Comparison of ENCODE assay signal across 22 cellular contexts in the genomic region with DNA sequence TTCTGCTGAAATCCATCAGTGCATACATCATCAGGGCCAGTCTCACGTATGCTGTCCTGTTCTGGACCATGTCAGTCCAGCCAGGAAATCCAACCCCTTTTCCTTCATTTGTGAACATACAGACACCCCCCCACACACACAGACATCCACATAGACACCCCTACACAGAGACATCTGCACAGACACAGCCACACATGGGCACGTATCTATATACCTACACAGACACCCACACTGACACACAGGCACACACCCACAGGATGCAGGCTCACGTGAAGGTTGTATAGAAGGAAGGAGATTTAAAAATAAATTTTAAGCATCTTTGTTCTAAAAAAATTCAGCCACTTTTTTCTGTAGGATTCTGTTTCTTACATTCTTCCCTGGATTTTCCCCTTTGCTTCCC.
A peak's percentile ranks its signal among the peaks of the same experiment; 100 is the strongest.
DNase-seq lines count a peak whose midpoint lies in the region; FAIRE-seq and TF ChIP-seq lines count a peak whose summit lies in the region.
"Had no signal": no experiment of that assay in that cellular context is flagged by ENCODE, and none has a peak within 500 bp of the region (broad histone marks: within the 10 kb centered on the region; RNA-seq: fewer than 3 reads in every experiment).

No MANE protein-coding gene starts in this region.

- no peaks in the 10 kb centered on the region for H3K79me1 ChIP-seq in H1 (ENCODE audit: low read depth, low read length)

- no peaks in the 10 kb centered on the region for H3K27me3 ChIP-seq in SK-N-SH (ENCODE audit: insufficient read depth)
- H3K27me3 ChIP-seq in H1 (replicated peaks in 1 of 4; ENCODE audit: control insufficient read depth in 3 of 4, extremely low read depth in 1 of 4, insufficient read depth in 3 of 4, low read length in 3 of 4), result no peaks in the 10 kb centered on the region
- no peaks in the 10 kb centered on the region for H3K27me3 ChIP-seq in neural progenitor cell
- H3K27me3 ChIP-seq: BE2C; BLaER1 treated with 17β-estradiol and CSF1 and Interleukin-3, amounts not matched to agents 10 nM and 100 nM had no signal

- H2AFZ ChIP-seq in SK-N-SH (ENCODE audit: low read depth) (no peak overlapping the region), H1 (ENCODE audit: low read length) (no peak overlapping the region), neural progenitor cell (replicated peaks) (no peak overlapping the region)

- no peak overlapping the region for H3K4ac ChIP-seq in H1 (replicated peaks; ENCODE audit: insufficient read length, low read depth, low read length)

- no peak overlapping the region for H3K18ac ChIP-seq in H1 (ENCODE audit: extremely low read depth, low read length)

- no peak overlapping the region for H3K27ac ChIP-seq in HEK293 (ENCODE audit: extremely low read depth, low read depth, low read length)
- H3K27ac ChIP-seq in SK-N-SH (ENCODE audit: low read depth in 2 of 2, low read length in 1 of 2), result peak overlapping the region; percentile 46 to 94; a peak in 3 of 4 replicates
- H3K27ac ChIP-seq in H1 (ENCODE audit: low read depth, low read length), result no peak overlapping the region
- H3K27ac ChIP-seq in neural progenitor cell, result no peak overlapping the region
- H3K27ac ChIP-seq: BLaER1 treated with 17β-estradiol and CSF1 and Interleukin-3, amounts not matched to agents 10 nM and 100 nM had no signal

- no peaks in the 10 kb centered on the region for H3K23me2 ChIP-seq in H1 (ENCODE audit: low read depth, low read length)

- no peak overlapping the region for H3K23ac ChIP-seq in H1 (ENCODE audit: insufficient read length)

- H3F3A ChIP-seq in SK-N-SH (replicated peaks; ENCODE audit: insufficient read depth) (peaks cover 4% of the 10 kb centered on the region), neural progenitor cell (ENCODE audit: low read depth) (no peaks in the 10 kb centered on the region)

- WGBS in SK-N-SH (ENCODE audit: low lambda C conversion rate), result 90% methylated on average over 3 of the region's 3 CpGs
- 90% methylated on average over 3 of the region's 3 CpGs; no CpG with 5 or more reads in 1 of the 2 experiments for WGBS in H1 (ENCODE audit: extremely low coverage in 1 of 2, insufficient coverage in 1 of 2, insufficient read length in 1 of 2, insufficient replicate concordance in 2 of 2, low coverage in 1 of 2, low lambda C conversion rate in 2 of 2, missing lambda C conversion rate in 1 of 2), 2 experiments

- H3K36me3 Mint-ChIP-seq in neural progenitor cell, result no peaks in the 10 kb centered on the region
- H3K36me3 Mint-ChIP-seq: CD14-positive monocyte; CD8-positive, alpha-beta memory T cell had no signal

- no peak for TF ChIP-seq EP300 in SK-N-SH (IDR thresholded peaks at IDR 0.05; ENCODE audit: borderline replicate concordance in 1 of 2, low read depth in 1 of 2, low read length in 1 of 2)
- no peak for TF ChIP-seq EP300 in H1 (IDR thresholded peaks at IDR 0.05; ENCODE audit: borderline replicate concordance in 1 of 2, low read depth in 2 of 2, low read length in 2 of 2)

- H4K8ac ChIP-seq in H1 (ENCODE audit: extremely low read depth, insufficient read depth, low read length), result no peak overlapping the region

- H4K20me1 ChIP-seq in SK-N-SH (ENCODE audit: insufficient read depth) (no peaks in the 10 kb centered on the region; the same call in 1 of the 2 replicates), H1 (replicated peaks in 1 of 2; ENCODE audit: control insufficient read depth in 1 of 2, insufficient read depth in 2 of 2, low read length in 2 of 2) (no peaks in the 10 kb centered on the region), neural progenitor cell (ENCODE audit: low read depth) (no peaks in the 10 kb centered on the region)
- H4K20me1 ChIP-seq: BLaER1 treated with 17β-estradiol and CSF1 and Interleukin-3, amounts not matched to agents 10 nM and 100 nM had no signal

- H3K9ac ChIP-seq in SK-N-SH (no peak overlapping the region), H1 (replicated peaks in 1 of 4; ENCODE audit: extremely low read depth in 1 of 4, low read depth in 3 of 4, low read length in 3 of 4) (no peak overlapping the region), neural progenitor cell (no peak overlapping the region)
- H3K9ac ChIP-seq: BLaER1 treated with 17β-estradiol and CSF1 and Interleukin-3, amounts not matched to agents 10 nM and 100 nM had no signal

- no peak overlapping the region for H4K91ac ChIP-seq in H1 (replicated peaks; ENCODE audit: insufficient read length, low read length)

- no peak overlapping the region for H4K5ac ChIP-seq in H1 (ENCODE audit: insufficient read length, low read depth, low read length)

- 0 out of 2 replicates have a peak overlapping the region, but pooled peaks have one; percentile 13 for H2BK15ac ChIP-seq in H1 (ENCODE audit: low read length)

- H3K4me3 ChIP-seq in HEK293 (ENCODE audit: low read depth, low read length) (no peak overlapping the region), SK-N-SH (ENCODE audit: low read depth in 2 of 2, low read length in 1 of 2) (no peak overlapping the region), H1 (ENCODE audit: extremely low read depth in 1 of 4, insufficient read depth in 2 of 4, low read depth in 3 of 4, low read length in 4 of 4) (no peak overlapping the region), neural progenitor cell (no peak overlapping the region)
- H3K4me3 ChIP-seq: A549; BLaER1 treated with 17β-estradiol and CSF1 and Interleukin-3, amounts not matched to agents 10 nM and 100 nM had no signal

- H3K4me2 ChIP-seq in SK-N-SH (0 out of 2 replicates have a peak overlapping the region, but pooled peaks have one; percentile 27), H1 (ENCODE audit: insufficient read depth in 1 of 2, low read depth in 2 of 2, low read length in 2 of 2) (no peak overlapping the region), neural progenitor cell (no peak overlapping the region)
- H3K4me2 ChIP-seq: A549; BLaER1 treated with 17β-estradiol and CSF1 and Interleukin-3, amounts not matched to agents 10 nM and 100 nM had no signal

- POLR2A ChIA-PET in HEK293 (lab: Yijun Ruan, JAX) (no interaction called here), SK-N-SH (lab: Yijun Ruan, JAX) (no interaction called here), H1 (lab: Charles Lee; ENCODE audit: partially characterized antibody) (no interaction called here)

- H2BK20ac ChIP-seq in H1 (ENCODE audit: low read length), result no peak overlapping the region

- TF ChIP-seq POLR2A in H1 (IDR thresholded peaks at IDR 0.05; ENCODE audit: control extremely low read depth in 1 of 2, low read depth in 2 of 2, low read length in 2 of 2), result no peak

- no peak overlapping the region for H2BK12ac ChIP-seq in H1 (ENCODE audit: low read depth, low read length)

- in situ Hi-C loops in KBM-7 (cut with MboI; ENCODE audit: low pct_unique_long_range_greater_than_20kb, low sequenced_read_pairs), result no loop called here

- no peak overlapping the region for H3K14ac ChIP-seq in H1 (ENCODE audit: insufficient read length)

- FAIRE-seq in H1 (lab: Jason Lieb, UNC), result no peak
- FAIRE-seq: A549, G401.6, GM12892 had no signal

- H3K9me2 ChIP-seq in SK-N-SH, result no peaks in the 10 kb centered on the region

- CTCF ChIA-PET in HEK293 (lab: Yijun Ruan, JAX) (interaction anchor here (0.7 kb wide), 1 partner anchor 385 kb away, joined by 3 read pairs; no protein-coding TSS in a partner anchor), SK-N-SH (lab: Yijun Ruan, JAX) (interaction anchor here (1.0 to 1.9 kb wide), 4 partner anchors 12 to 32 kb away, joined by 3 to 13 read pairs (median 6); no protein-coding TSS in a partner anchor), H1 (lab: Charles Lee; ENCODE audit: partially characterized antibody) (interaction anchor here (1.4 to 3.2 kb wide), 3 partner anchors 8 to 28 kb away, joined by 3 to 18 read pairs (median 8); no protein-coding TSS in a partner anchor)

- H3K4me3 Mint-ChIP-seq in neural progenitor cell, result no peak overlapping the region
- H3K4me3 Mint-ChIP-seq: CD14-positive monocyte; CD4-positive, alpha-beta T cell; CD8-positive, alpha-beta memory T cell had no signal

- H3K79me2 ChIP-seq in SK-N-SH (ENCODE audit: insufficient read depth) (no peaks in the 10 kb centered on the region), H1 (ENCODE audit: control insufficient read depth in 1 of 2, insufficient read depth in 2 of 2, low read length in 2 of 2) (no peaks in the 10 kb centered on the region), neural progenitor cell (ENCODE audit: low read depth) (no peaks in the 10 kb centered on the region)

- peaks cover 16% of the 10 kb centered on the region for H3K4me1 Mint-ChIP-seq in neural progenitor cell
- H3K4me1 Mint-ChIP-seq: CD8-positive, alpha-beta memory T cell had no signal

- no peaks in the 10 kb centered on the region for H3K36me3 ChIP-seq in HEK293 (ENCODE audit: control insufficient read depth in 2 of 2, insufficient read depth in 1 of 2, low read length in 2 of 2)
- H3K36me3 ChIP-seq in SK-N-SH (replicated peaks in 1 of 2; ENCODE audit: control insufficient read depth in 1 of 2, insufficient read depth in 2 of 2, low read length in 1 of 2), result peaks cover 0 to 2% of the 10 kb centered on the region in 2 experiments
- H3K36me3 ChIP-seq in H1 (ENCODE audit: control insufficient read depth in 2 of 4, insufficient read depth in 4 of 4, low read length in 3 of 4), result no peaks in the 10 kb centered on the region
- H3K36me3 ChIP-seq in neural progenitor cell, result no peaks in the 10 kb centered on the region
- H3K36me3 ChIP-seq: BE2C; BLaER1 treated with 17β-estradiol and CSF1 and Interleukin-3, amounts not matched to agents 10 nM and 100 nM had no signal

- H3K9me3 Mint-ChIP-seq in neural progenitor cell, result no peaks in the 10 kb centered on the region
- H3K9me3 Mint-ChIP-seq: CD14-positive monocyte; CD4-positive, alpha-beta T cell; CD8-positive, alpha-beta memory T cell had no signal

- no peak overlapping the region for H3K56ac ChIP-seq in H1 (replicated peaks; ENCODE audit: insufficient read length, low read depth, low read length)

- H2BK5ac ChIP-seq in H1 (ENCODE audit: low read depth, low read length), result no peak overlapping the region

- DNase-seq in SK-N-SH (no peak), H1 (ENCODE audit: low read depth in 1 of 2, low spot score in 2 of 2) (no peak), neural progenitor cell (ENCODE audit: low spot score) (no peak), HK-2 (ENCODE audit: unreplicated experiment) (no peak), KBM-7 (no peak)
- no peak for DNase-seq in stimulated activated naive CD4-positive, alpha-beta T cell treated with Interleukin-2 at 50 U/mL for 16 hours (lab: John Stamatoyannopoulos, UW)
- DNase-seq: 8988T; ACHN; AML-193; BE2C; CD4-positive, alpha-beta T cell; CD8-positive, alpha-beta memory T cell; DND-41; GOT3; H7; HCEC 1CT had no signal

- H3K4me1 ChIP-seq in HEK293 (ENCODE audit: control insufficient read depth, insufficient read depth, low read length), result 0 out of 2 replicates have a peak, but pooled peaks cover 4% of the 10 kb centered on the region
- H3K4me1 ChIP-seq in SK-N-SH (ENCODE audit: control insufficient read depth in 1 of 2, insufficient read depth in 2 of 2, low read depth in 1 of 2, low read length in 1 of 2), result peaks cover 20 to 58% of the 10 kb centered on the region in 2 experiments; a peak in 3 of 4 replicates
- peaks cover 0 to 9% (median 3%) of the 10 kb centered on the region in 4 experiments; a peak in 2 of 7 replicates for H3K4me1 ChIP-seq in H1 (replicated peaks in 1 of 4; ENCODE audit: control insufficient read depth in 3 of 4, insufficient read depth in 4 of 4, low read length in 3 of 4)
- H3K4me1 ChIP-seq in neural progenitor cell, result no peaks in the 10 kb centered on the region

- TF ChIP-seq CTCF in HEK293 (tag by site-specific recombination; IDR thresholded peaks at IDR 0.05) (no peak), SK-N-SH (IDR thresholded peaks at IDR 0.05) (no peak), H1 (IDR thresholded peaks at IDR 0.05; ENCODE audit: control extremely low read depth in 1 of 3, insufficient read depth in 1 of 3, low read depth in 1 of 3, low read length in 3 of 3) (no peak), neural progenitor cell (IDR thresholded peaks at IDR 0.05) (no peak)

- 0 out of 2 replicates have a peak overlapping the region, but pooled peaks have one; percentile 24 for H2AK5ac ChIP-seq in H1 (ENCODE audit: low read depth, low read length)

- H3K9me3 ChIP-seq in HEK293 (ENCODE audit: control insufficient read depth, insufficient read depth, low read depth, low read length) (no peaks in the 10 kb centered on the region), SK-N-SH (no peaks in the 10 kb centered on the region), H1 (ENCODE audit: insufficient read depth in 2 of 2, low read depth in 1 of 2, low read length in 1 of 2) (no peaks in the 10 kb centered on the region), neural progenitor cell (ENCODE audit: low read depth) (no peaks in the 10 kb centered on the region)
- H3K9me3 ChIP-seq: A549; BE2C; BLaER1 treated with 17β-estradiol and CSF1 and Interleukin-3, amounts not matched to agents 10 nM and 100 nM had no signal

- TF ChIP-seq RAD21 in SK-N-SH (IDR thresholded peaks at IDR 0.05; ENCODE audit: low read length) (no peak), H1 (IDR thresholded peaks at IDR 0.05 in 1 of 2, conservative IDR thresholded peaks at IDR 0.05 in 1 of 2; ENCODE audit: low read depth in 2 of 2, low read length in 2 of 2) (no peak)

- no peaks in the 10 kb centered on the region for H3K27me3 Mint-ChIP-seq in neural progenitor cell (ENCODE audit: insufficient read depth, low read depth)

- H2BK120ac ChIP-seq in H1 (replicated peaks; ENCODE audit: low read depth, low read length), result no peak overlapping the region

- peak overlapping the region; percentile 33 for H3K27ac Mint-ChIP-seq in neural progenitor cell
- H3K27ac Mint-ChIP-seq: CD4-positive, alpha-beta T cell; CD8-positive, alpha-beta memory T cell had no signal

Comparison
In these comparisons a context has a peak if more than half of its experiments do, and no peak if none do; other contexts are left out.
1. H3K27ac ChIP-seq: peak in SK-N-SH (2 of 2); none in HEK293 (single experiment), H1 (single experiment) and neural progenitor cell (single experiment).